ENCODE assay signal across 20 cellular contexts in genomic region chr7:139784643-139785042, GRCh38. TPM values are rescaled to one million over a fixed set of nuclear protein-coding genes. Genes with fewer than 3 reads are reported as not detected.
A peak's percentile ranks its signal among the peaks of the same experiment; 100 is the strongest.
DNase-seq lines count a peak whose midpoint lies in the region; ATAC-seq and TF ChIP-seq lines count a peak whose summit lies in the region.
"Had no signal": no experiment of that assay in that cellular context is flagged by ENCODE, and none has a peak within 500 bp of the region (broad histone marks: within the 10 kb centered on the region; RNA-seq: fewer than 3 reads in every experiment).

No MANE protein-coding gene starts in this region.

- H4K20me1 ChIP-seq in PC-3 (ENCODE audit: low read length) = no peaks in the 10 kb centered on the region

- H3K36me3 Mint-ChIP-seq in activated CD4-positive, alpha-beta T cell treated with anti-CD3 and anti-CD28 coated beads for 36 hours (ENCODE audit: low read depth) = no peaks in the 10 kb centered on the region
- H3K36me3 Mint-ChIP-seq: CD4-positive, alpha-beta memory T cell had no signal

- H3K9me3 ChIP-seq in HEK293 (ENCODE audit: control insufficient read depth, insufficient read depth, low read depth, low read length) (no peaks in the 10 kb centered on the region), PC-3 (ENCODE audit: low read length) (no peaks in the 10 kb centered on the region)

- 0 out of 2 replicates have a peak overlapping the region, but pooled peaks have one; percentile 59 for H3K4me2 ChIP-seq in PC-3 (ENCODE audit: low read length)

- no peak overlapping the region for H2AFZ ChIP-seq in PC-3 (ENCODE audit: low read length)
- H2AFZ ChIP-seq: GM23248 had no signal

- no peak overlapping the region for H3K4me3 Mint-ChIP-seq in activated CD4-positive, alpha-beta T cell treated with anti-CD3 and anti-CD28 coated beads for 36 hours
- H3K4me3 Mint-ChIP-seq: CD4-positive, alpha-beta memory T cell; T-helper 1 cell treated with Interleukin-12 subunit alpha and Interleukin-12 subunit beta and Interleukin-4 antibody, amounts not matched to agents 30 μg/mL and 1 μg/mL, for 36 hours had no signal

- no TSS peak for BruUV-seq in PC-3 (replicated peaks; lab: Mats Ljungman, UMichigan)

- peaks cover 2% of the 10 kb centered on the region for H3K4me1 Mint-ChIP-seq in activated CD4-positive, alpha-beta T cell treated with anti-CD3 and anti-CD28 coated beads for 36 hours

- no peaks in the 10 kb centered on the region for H3F3A ChIP-seq in PC-3 (ENCODE audit: low read length, unreplicated experiment)

- CTCF ChIA-PET in HEK293 (lab: Yijun Ruan, JAX) (interaction anchor here (1.1 kb wide), 1 partner anchor 134 kb away, joined by 3 read pairs; no protein-coding TSS in a partner anchor), PC-3 (lab: Charles Lee) (no interaction called here)
- CTCF ChIA-PET in activated CD4-positive, alpha-beta T cell treated with anti-CD3 and anti-CD28 coated beads for 36 hours (lab: Charles Lee) = interaction anchor here (0.6 to 1.1 kb wide), 3 partner anchors 16 to 1050 kb away, joined by 3 read pairs; no protein-coding TSS in a partner anchor

- peaks cover 14% of the 10 kb centered on the region for H3K79me2 ChIP-seq in PC-3 (ENCODE audit: low read length)

- no peaks in the 10 kb centered on the region for H3K9me3 Mint-ChIP-seq in activated CD4-positive, alpha-beta T cell treated with anti-CD3 and anti-CD28 coated beads for 36 hours (ENCODE audit: low read depth)
- H3K9me3 Mint-ChIP-seq: CD4-positive, alpha-beta memory T cell; T-helper 1 cell treated with Interleukin-12 subunit alpha and Interleukin-12 subunit beta and Interleukin-4 antibody, amounts not matched to agents 30 μg/mL and 1 μg/mL, for 36 hours had no signal

- intact Hi-C loops in PC-3 (cut with micrococcal nuclease) = loop anchor here (5.0 kb wide), 1 partner anchor 43 kb away; the partner anchor contains the start of gene TBXAS1
- intact Hi-C loops in activated CD4-positive, alpha-beta T cell treated with anti-CD3 and anti-CD28 coated beads for 36 hours (cut with DNase I, micrococcal nuclease) = no loop called here

- H3K4me3 ChIP-seq in HEK293 (ENCODE audit: low read depth, low read length) (no peak overlapping the region), PC-3 (ENCODE audit: low read length) (no peak overlapping the region)
- H3K4me3 ChIP-seq: GM23248, K562 had no signal

- H3K27ac ChIP-seq in HEK293 (ENCODE audit: extremely low read depth, low read depth, low read length) (no peak overlapping the region), PC-3 (ENCODE audit: low read length) (no peak overlapping the region), epithelial cell of prostate (peak overlapping the region; percentile 22)
- H3K27ac ChIP-seq: GM23248 had no signal

- H3K9me2 ChIP-seq in PC-3 (replicated peaks; ENCODE audit: low read length) = no peaks in the 10 kb centered on the region

- H3K4me1 ChIP-seq in HEK293 (ENCODE audit: control insufficient read depth, insufficient read depth, low read length) (no peaks in the 10 kb centered on the region), PC-3 (ENCODE audit: insufficient read depth, low read length) (peaks cover 38% of the 10 kb centered on the region)

- ATAC-seq in PC-3 = peak; percentile 59
- no peak for ATAC-seq in activated CD4-positive, alpha-beta T cell treated with anti-CD3 and anti-CD28 coated beads for 36 hours
- ATAC-seq: HCT116, K562 had no signal

- H3K27me3 ChIP-seq in PC-3 (ENCODE audit: low read length) = no peaks in the 10 kb centered on the region

- no peak for TF ChIP-seq CTCF in HEK293 (tag by site-specific recombination; IDR thresholded peaks at IDR 0.05)
- TF ChIP-seq CTCF in PC-3 (conservative IDR thresholded peaks at IDR 0.05; ENCODE audit: low read depth, low read length) = no peak

- no peak overlapping the region for H3K27ac Mint-ChIP-seq in activated CD4-positive, alpha-beta T cell treated with anti-CD3 and anti-CD28 coated beads for 36 hours
- H3K27ac Mint-ChIP-seq: CD4-positive, alpha-beta memory T cell; T-helper 1 cell treated with Interleukin-12 subunit alpha and Interleukin-12 subunit beta and Interleukin-4 antibody, amounts not matched to agents 30 μg/mL and 1 μg/mL, for 36 hours had no signal

- H3K36me3 ChIP-seq in HEK293 (ENCODE audit: control insufficient read depth in 2 of 2, insufficient read depth in 1 of 2, low read length in 2 of 2) = no peaks in the 10 kb centered on the region
- peaks cover 4% of the 10 kb centered on the region; the same call in 1 of the 2 replicates for H3K36me3 ChIP-seq in PC-3 (ENCODE audit: low read depth, low read length)

- H3K9ac ChIP-seq in PC-3 (ENCODE audit: low read length) = no peak overlapping the region
- H3K9ac ChIP-seq: GM23248 had no signal

- DNase-seq in COR-L47 (lab: John Stamatoyannopoulos, UW) (peak; percentile 35), PC-3 (peak; percentile 75), epithelial cell of prostate (ENCODE audit: low read depth, low spot score) (peak; percentile 34), UCSD-AML1 (lab: John Stamatoyannopoulos, UW; ENCODE audit: unreplicated experiment) (no peak), NCI-H446 (lab: John Stamatoyannopoulos, UW) (no peak)
- DNase-seq in activated CD4-positive, alpha-beta T cell treated with anti-CD3 and anti-CD28 coated beads for 36 hours = no peak
- DNase-seq: CD4-positive, alpha-beta memory T cell; DMS79 treated with DMSO at 0.1 percent for 48 hours; GM23248; MV-4-11; NCI-H1436; NCI-H2029 treated with DMSO at 0.1 percent for 48 hours; NCI-H226; NCI-H82; SIG-M5 had no signal

- POLR2A ChIA-PET in HEK293 (lab: Yijun Ruan, JAX) (no interaction called here), PC-3 (lab: Charles Lee; ENCODE audit: unreplicated experiment) (no interaction called here)
- POLR2A ChIA-PET in activated CD4-positive, alpha-beta T cell treated with anti-CD3 and anti-CD28 coated beads for 36 hours (lab: Charles Lee) = no interaction called here

- peaks cover 6% of the 10 kb centered on the region for H3K27me3 Mint-ChIP-seq in activated CD4-positive, alpha-beta T cell treated with anti-CD3 and anti-CD28 coated beads for 36 hours

TF ChIP-seq in HEK293, 187 proteins besides CTCF, POLR2A, EP300 and RAD21:
- TF ChIP-seq ZNF658 (tag by site-specific recombination; IDR thresholded peaks at IDR 0.05) (no peak), ZNF341 (tag by site-specific recombination; IDR thresholded peaks at IDR 0.05; ENCODE audit: low read depth) (no peak), ZNF837 (tag by site-specific recombination; IDR thresholded peaks at IDR 0.05) (no peak), ZNF26 (tag by site-specific recombination; IDR thresholded peaks at IDR 0.05) (no peak), ZNF292 (tag by site-specific recombination; IDR thresholded peaks at IDR 0.05; ENCODE audit: borderline replicate concordance, low read depth) (no peak), ZNF335 (tag by site-specific recombination; conservative IDR thresholded peaks at IDR 0.05) (peak; percentile 31; the same call in 1 of the 2 replicates), GLIS2 (tag by site-specific recombination; IDR thresholded peaks at IDR 0.05) (no peak), ZNF18 (tag by site-specific recombination; IDR thresholded peaks at IDR 0.05) (no peak), EGR2 (tag by site-specific recombination; IDR thresholded peaks at IDR 0.05; ENCODE audit: low read depth) (0 out of 2 replicates have a peak, but pooled peaks have one; percentile 12), ZNF112 (tag by site-specific recombination; IDR thresholded peaks at IDR 0.05) (no peak)

RNA-seq across cellular contexts. Expression of gene HIPK2, which starts 6.8 kb away (rescaled TPM):
- 38.1 and 46.0 TPM in 2 replicates for total RNA-seq in PC-3 (2014; rRNA removed)
- 10 to 100 TPM; 23.9 to 36.2 TPM for total RNA-seq in activated CD4-positive, alpha-beta T cell treated with anti-CD3 and anti-CD28 coated beads for 36 hours

RNA-seq across cellular contexts. Expression of gene TBXAS1, which starts 44.4 kb away (rescaled TPM):
- 21.8 and 27.5 TPM in 2 replicates for total RNA-seq in PC-3 (2014; rRNA removed)
- total RNA-seq in activated CD4-positive, alpha-beta T cell treated with anti-CD3 and anti-CD28 coated beads for 36 hours = 1 to 10 TPM; 3.6 to 5.1 TPM
- total RNA-seq: G401, GM23248 had no signal

Comparison
In these comparisons a context has a peak if more than half of its experiments do, and no peak if none do; other contexts are left out.
1. DNase-seq: peak in COR-L47 (single experiment), PC-3 (single experiment) and epithelial cell of prostate (single experiment); none in UCSD-AML1 (single experiment), activated CD4-positive, alpha-beta T cell treated with anti-CD3 and anti-CD28 coated beads for 36 hours (single experiment) and NCI-H446 (0 of 2).